Comparison of ENCODE assay signal across 12 cellular contexts in the genomic region with DNA sequence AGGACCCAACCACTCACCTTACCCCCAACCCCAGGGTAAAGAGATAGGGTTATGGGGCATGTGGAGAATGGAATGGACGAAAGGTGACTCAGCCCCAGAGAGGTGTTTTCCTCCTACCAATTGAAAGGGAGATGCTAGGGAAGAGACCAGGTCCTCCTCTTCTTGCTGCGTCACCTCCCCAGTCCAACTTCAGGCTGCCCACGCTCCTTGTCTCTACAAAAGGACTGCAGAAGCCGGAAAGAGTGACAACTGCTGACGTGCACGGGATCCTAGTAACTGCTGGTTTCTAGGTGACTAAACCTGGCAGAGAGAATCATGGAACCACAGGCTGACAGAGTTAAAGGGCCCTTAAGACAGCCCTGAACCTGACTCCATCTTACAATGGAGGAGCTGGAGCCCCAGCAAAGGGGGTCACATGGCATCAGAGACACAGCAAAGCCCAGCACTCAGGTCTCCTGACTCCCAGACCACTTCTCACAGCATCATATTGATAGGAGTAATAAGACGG. TPM values are rescaled to one million over a fixed set of nuclear protein-coding genes. Genes with fewer than 3 reads are reported as not detected.
A peak's percentile ranks its signal among the peaks of the same experiment; 100 is the strongest.
DNase-seq lines count a peak whose midpoint lies in the region; ATAC-seq, FAIRE-seq and TF ChIP-seq lines count a peak whose summit lies in the region.
"Had no signal": no experiment of that assay in that cellular context is flagged by ENCODE, and none has a peak within 500 bp of the region (broad histone marks: within the 10 kb centered on the region; RNA-seq: fewer than 3 reads in every experiment).

No MANE protein-coding gene starts in this region.

- TF ChIP-seq POLR2A in sigmoid colon (IDR thresholded peaks at IDR 0.05): no peak

- peaks cover 44% of the 10 kb centered on the region for H3K4me1 Mint-ChIP-seq in MCF 10A (ENCODE audit: insufficient read depth, unreplicated experiment)

- H3K27ac Mint-ChIP-seq in MCF 10A (ENCODE audit: low read depth, unreplicated experiment): peak overlapping the region; percentile 43
- H3K27ac Mint-ChIP-seq: H9 had no signal

- no TSS peak for BruUV-seq in MCF 10A (replicated peaks; lab: Mats Ljungman, UMichigan)

- no peaks in the 10 kb centered on the region for H3K9me2 ChIP-seq in GM23248 (ENCODE audit: insufficient read depth)
- H3K9me2 ChIP-seq: SK-N-SH had no signal

- no peak overlapping the region for H2AFZ ChIP-seq in GM23248

- no peaks in the 10 kb centered on the region for H3K9me3 Mint-ChIP-seq in MCF 10A (ENCODE audit: unreplicated experiment)
- H3K9me3 Mint-ChIP-seq: H9 had no signal

- H3K9ac ChIP-seq in GM23248 (no peak overlapping the region), kidney (ENCODE audit: low read length in 2 of 2) (peak overlapping the region; percentile 94 to 96)
- H3K9ac ChIP-seq: SK-N-SH had no signal

- POLR2A ChIA-PET in MCF 10A (lab: Yijun Ruan, JAX): interaction anchor here (2.2 kb wide), 1 partner anchor 20 kb away, joined by 9 read pairs; no protein-coding TSS in a partner anchor

- no peak overlapping the region for H3K4me3 ChIP-seq in GM23248
- peak overlapping the region; percentile 92 to 94 for H3K4me3 ChIP-seq in kidney (ENCODE audit: low read length in 2 of 2)
- H3K4me3 ChIP-seq in sigmoid colon: peak overlapping the region; percentile 58 to 72 (median 66)

- H3K36me3 ChIP-seq in GM23248 (ENCODE audit: low read depth) (no peaks in the 10 kb centered on the region), kidney (ENCODE audit: control insufficient read depth in 1 of 2, insufficient read depth in 2 of 2, low read length in 2 of 2) (peaks cover 54 to 61% of the 10 kb centered on the region in 2 donors), sigmoid colon (peaks cover 3 to 20% (median 6%) of the 10 kb centered on the region in 4 donors)

- H3K27ac ChIP-seq in GM23248: no peak overlapping the region
- peak overlapping the region; percentile 96 to 98 for H3K27ac ChIP-seq in kidney (ENCODE audit: low read depth in 2 of 2, low read length in 2 of 2)
- peak overlapping the region; percentile 71 to 83 (median 78) for H3K27ac ChIP-seq in sigmoid colon

- no peaks in the 10 kb centered on the region for H3K27me3 Mint-ChIP-seq in MCF 10A (ENCODE audit: insufficient read depth, unreplicated experiment)

- H3F3A ChIP-seq in GM23248 (ENCODE audit: insufficient read depth): no peaks in the 10 kb centered on the region; the same call in 1 of the 2 replicates

- H3K79me2 ChIP-seq in GM23248 (ENCODE audit: insufficient read depth): no peaks in the 10 kb centered on the region

- peak overlapping the region; percentile 26 for H3K4me3 Mint-ChIP-seq in MCF 10A (ENCODE audit: unreplicated experiment)

- no peak for ATAC-seq in HG03139 (IDR thresholded peaks at IDR 0.05; ENCODE audit: unreplicated experiment)
- ATAC-seq in GM18517 (IDR thresholded peaks at IDR 0.05; ENCODE audit: unreplicated experiment): no peak

- no peak overlapping the region for H3K4me2 ChIP-seq in GM23248 (ENCODE audit: unreplicated experiment)
- H3K4me2 ChIP-seq: SK-N-SH had no signal

- H3K9me3 ChIP-seq in GM23248 (ENCODE audit: low read depth): no peaks in the 10 kb centered on the region
- no peaks in the 10 kb centered on the region for H3K9me3 ChIP-seq in kidney (ENCODE audit: control insufficient read depth in 1 of 2, low read length in 2 of 2)
- no peaks in the 10 kb centered on the region for H3K9me3 ChIP-seq in sigmoid colon
- H3K9me3 ChIP-seq: SK-N-SH had no signal

- 82 to 87% methylated on average over 7 of the region's 7 CpGs for WGBS in GM23248 (ENCODE audit: low coverage in 1 of 2, low lambda C conversion rate in 2 of 2, missing lambda C conversion rate in 2 of 2), 2 experiments
- 76 to 83% methylated on average over 7 of the region's 7 CpGs for WGBS in sigmoid colon, 2 donors

- H3K4me1 ChIP-seq in GM23248 (ENCODE audit: insufficient read depth) (no peaks in the 10 kb centered on the region), kidney (ENCODE audit: control insufficient read depth in 1 of 2, insufficient read depth in 1 of 2, low read depth in 1 of 2, low read length in 2 of 2) (peaks cover 36 to 54% of the 10 kb centered on the region in 2 donors), sigmoid colon (peaks cover 0 to 55% (median 41%) of the 10 kb centered on the region in 4 donors)

- in situ Hi-C loops in GM23248 (cut with MboI): no loop called here

- CTCF ChIA-PET in MCF 10A (lab: Yijun Ruan, JAX): interaction anchor here (0.6 to 3.8 kb wide), 8 partner anchors 8 to 155 kb away, joined by 3 to 35 read pairs (median 6); no protein-coding TSS in a partner anchor

- H3K36me3 Mint-ChIP-seq in MCF 10A (ENCODE audit: insufficient read depth, unreplicated experiment): peaks cover 38% of the 10 kb centered on the region

- intact Hi-C loops in MCF 10A (cut with micrococcal nuclease) (no loop called here), kidney (cut with DNase I) (no loop called here), sigmoid colon (cut with DNase I) (no loop called here)

- H3K27me3 ChIP-seq in GM23248 (replicated peaks; ENCODE audit: insufficient read depth) (no peaks in the 10 kb centered on the region), sigmoid colon (no peaks in the 10 kb centered on the region)

- no peak for TF ChIP-seq EP300 in sigmoid colon (IDR thresholded peaks at IDR 0.05)

- DNase-seq in GM23248 (peak; percentile 23), MCF 10A (ENCODE audit: unreplicated experiment) (peak; percentile 98), kidney (no peak), sigmoid colon (no peak), NCI-H1436 treated with DMSO at 0.1 percent for 48 hours (lab: John Stamatoyannopoulos, UW) (no peak), NCI-H526 treated with DMSO at 0.1 percent for 48 hours (lab: John Stamatoyannopoulos, UW) (no peak)
- DNase-seq: effector memory CD4-positive, alpha-beta T cell; H9; NCI-H2227 treated with DMSO at 0.1 percent for 48 hours; SK-N-SH had no signal

- no peaks in the 10 kb centered on the region for H4K20me1 ChIP-seq in GM23248 (ENCODE audit: insufficient read depth)

- no peak for FAIRE-seq in kidney (lab: Jason Lieb, UNC)

- TF ChIP-seq CTCF in MCF 10A (IDR thresholded peaks at IDR 0.05; ENCODE audit: unreplicated experiment) (no peak), kidney (IDR thresholded peaks at IDR 0.05; ENCODE audit: borderline replicate concordance, extremely low read depth, insufficient read depth) (no peak), sigmoid colon (IDR thresholded peaks at IDR 0.05) (no peak)

RNA-seq across cellular contexts. Expression of a gene that starts 2.2 kb away (rescaled TPM):
- total RNA-seq in GM23248 (2014; rRNA removed; shearing (Covaris generic)): 2.4 and 3.0 TPM in 2 replicates
- polyA plus RNA-seq in GM23248 (2016; fragmentation: Nextera tagmentation; extraction: Ambion mirVana): 4.2 and 4.4 TPM in 2 replicates
- not detected in 2 replicates for total RNA-seq in MCF 10A (2022)
- total RNA-seq in kidney: 1,327 TPM
- polyA plus RNA-seq in kidney (ENCODE audit: insufficient read depth, low read depth, low replicate concordance): 27,893 TPM
- 1,000 to 10,000 TPM in 2 of 4 donors, 100 to 1,000 TPM in 2; 616 to 2,079 (median 918) TPM for total RNA-seq in sigmoid colon
- polyA plus RNA-seq in sigmoid colon: 1,000 to 10,000 TPM in 1 of 3 donors, 100 to 1,000 TPM in 1, 10 to 100 TPM in 1; 85.1 to 1,326 (median 302) TPM

RNA-seq across cellular contexts. Expression of a gene that starts 58.3 kb away (rescaled TPM):
- total RNA-seq in GM23248 (2014; rRNA removed; shearing (Covaris generic)): 88.8 and 92.1 TPM in 2 replicates
- polyA plus RNA-seq in GM23248 (2016; fragmentation: Nextera tagmentation; extraction: Ambion mirVana) (43.1 and 43.2 TPM in 2 replicates), kidney (ENCODE audit: insufficient read depth, low read depth, low replicate concordance) (109 TPM), sigmoid colon (100 to 1,000 TPM; 153 to 210 (median 195) TPM)
- total RNA-seq in MCF 10A (2022) (246 and 342 TPM in 2 replicates), kidney (132 TPM), sigmoid colon (10 to 100 TPM; 55.1 to 73.1 (median 62.8) TPM)

Comparison
In these comparisons a context has a peak if more than half of its experiments do, and no peak if none do; other contexts are left out.
1. DNase-seq: peak in GM23248 (single experiment) and MCF 10A (single experiment); none in kidney (single experiment), sigmoid colon (single experiment), NCI-H1436 treated with DMSO at 0.1 percent for 48 hours (single experiment) and NCI-H526 treated with DMSO at 0.1 percent for 48 hours (single experiment).
2. RNA of a gene that starts 2.2 kb away (total RNA-seq): 1,327 TPM in kidney (single experiment) and 616 to 2,079 TPM in sigmoid colon; 2.4 to 3.0 TPM in GM23248 and not detected in MCF 10A; every median in the first group is over 100 times any median in the second.